ENCODE assay signal across 19 cellular contexts in genomic region chr11:92794783-92795182, GRCh38.
DNase-seq lines count a peak whose midpoint lies in the region; ATAC-seq and TF ChIP-seq lines count a peak whose summit lies in the region.
"Had no signal": no experiment of that assay in that cellular context is flagged by ENCODE, and none has a peak within 500 bp of the region (broad histone marks: within the 10 kb centered on the region; RNA-seq: fewer than 3 reads in every experiment).

No MANE protein-coding gene starts in this region.

- H3K4me3 Mint-ChIP-seq in GM23338: no peak overlapping the region
- H3K4me3 Mint-ChIP-seq in neural progenitor cell: no peak overlapping the region
- no peak overlapping the region for H3K4me3 Mint-ChIP-seq in endodermal cell
- H3K4me3 Mint-ChIP-seq: B cell; CD4-positive, alpha-beta T cell; CD8-positive, alpha-beta T cell had no signal

- intact Hi-C loops in heart left ventricle (cut with DNase I): no loop called here

- CTCF ChIA-PET in HEK293T (lab: Yijun Ruan, JAX): interaction anchor here (0.6 kb wide), 1 partner anchor 520 kb away, joined by 3 read pairs; no protein-coding TSS in a partner anchor

- ATAC-seq in GM23338 (no peak), heart left ventricle (no peak)
- ATAC-seq: A549; CD8-positive, alpha-beta T cell had no signal

- H3K36me3 ChIP-seq in GM23338 (ENCODE audit: insufficient read depth): no peaks in the 10 kb centered on the region
- H3K36me3 ChIP-seq in neural progenitor cell: no peaks in the 10 kb centered on the region
- H3K36me3 ChIP-seq in endodermal cell (ENCODE audit: control insufficient read depth, insufficient read depth, low read length): peaks cover 48% of the 10 kb centered on the region
- no peaks in the 10 kb centered on the region for H3K36me3 ChIP-seq in heart left ventricle
- H3K36me3 ChIP-seq: BLaER1 treated with 17β-estradiol and CSF1 and Interleukin-3, amounts not matched to agents 10 nM and 100 nM had no signal

- H3K27ac ChIP-seq in GM23338 (ENCODE audit: low read depth) (no peak overlapping the region), neural progenitor cell (no peak overlapping the region), endodermal cell (ENCODE audit: low read depth, low read length) (no peak overlapping the region), heart left ventricle (no peak overlapping the region)
- H3K27ac ChIP-seq: 22Rv1; A549; BLaER1 treated with 17β-estradiol and CSF1 and Interleukin-3, amounts not matched to agents 10 nM and 100 nM had no signal

- H3K9me2 ChIP-seq in GM23338 (ENCODE audit: insufficient read depth): peaks cover 17% of the 10 kb centered on the region

- peak overlapping the region; percentile 34 for H3K4me2 ChIP-seq in GM23338
- peak overlapping the region; percentile 19 for H3K4me2 ChIP-seq in neural progenitor cell
- H3K4me2 ChIP-seq: A549; BLaER1 treated with 17β-estradiol and CSF1 and Interleukin-3, amounts not matched to agents 10 nM and 100 nM had no signal

- peaks cover 3% of the 10 kb centered on the region for H3K9me3 ChIP-seq in neural progenitor cell (ENCODE audit: low read depth)
- H3K9me3 ChIP-seq in endodermal cell (ENCODE audit: control insufficient read depth, low read length): peaks cover 7% of the 10 kb centered on the region
- no peaks in the 10 kb centered on the region for H3K9me3 ChIP-seq in heart left ventricle
- H3K9me3 ChIP-seq: A549; BLaER1 treated with 17β-estradiol and CSF1 and Interleukin-3, amounts not matched to agents 10 nM and 100 nM had no signal

- TF ChIP-seq CTCF in GM23338 (conservative IDR thresholded peaks at IDR 0.05; ENCODE audit: low read depth in 2 of 2) (no peak), neural progenitor cell (IDR thresholded peaks at IDR 0.05) (no peak), endodermal cell (conservative IDR thresholded peaks at IDR 0.05) (no peak), heart left ventricle (IDR thresholded peaks at IDR 0.05) (no peak)

- H4K20me1 ChIP-seq in GM23338 (replicated peaks; ENCODE audit: insufficient read depth): no peaks in the 10 kb centered on the region
- H4K20me1 ChIP-seq in neural progenitor cell (ENCODE audit: low read depth): no peaks in the 10 kb centered on the region
- H4K20me1 ChIP-seq: BLaER1 treated with 17β-estradiol and CSF1 and Interleukin-3, amounts not matched to agents 10 nM and 100 nM had no signal

- H3K79me2 ChIP-seq in GM23338 (replicated peaks; ENCODE audit: insufficient read depth): no peaks in the 10 kb centered on the region
- H3K79me2 ChIP-seq in neural progenitor cell (ENCODE audit: low read depth): no peaks in the 10 kb centered on the region

- no peaks in the 10 kb centered on the region for H3K27me3 ChIP-seq in GM23338 (ENCODE audit: insufficient read depth)
- no peaks in the 10 kb centered on the region for H3K27me3 ChIP-seq in neural progenitor cell
- no peaks in the 10 kb centered on the region for H3K27me3 ChIP-seq in endodermal cell (ENCODE audit: control insufficient read depth, insufficient read depth, low read length, poor library complexity, severe bottlenecking)
- no peaks in the 10 kb centered on the region for H3K27me3 ChIP-seq in heart left ventricle
- H3K27me3 ChIP-seq: BLaER1 treated with 17β-estradiol and CSF1 and Interleukin-3, amounts not matched to agents 10 nM and 100 nM had no signal

- H3F3A ChIP-seq in GM23338 (replicated peaks; ENCODE audit: low read depth): no peaks in the 10 kb centered on the region
- H3F3A ChIP-seq in neural progenitor cell (ENCODE audit: low read depth): peaks cover 11% of the 10 kb centered on the region

- H3K27ac Mint-ChIP-seq in GM23338: peak overlapping the region; percentile 67
- no peak overlapping the region for H3K27ac Mint-ChIP-seq in neural progenitor cell
- no peak overlapping the region for H3K27ac Mint-ChIP-seq in endodermal cell
- H3K27ac Mint-ChIP-seq: B cell; CD4-positive, alpha-beta T cell; CD8-positive, alpha-beta T cell had no signal

- H3K27me3 Mint-ChIP-seq in GM23338 (ENCODE audit: insufficient read depth, low read depth, poor library complexity): no peaks in the 10 kb centered on the region
- no peaks in the 10 kb centered on the region for H3K27me3 Mint-ChIP-seq in neural progenitor cell (ENCODE audit: insufficient read depth, low read depth)
- no peaks in the 10 kb centered on the region for H3K27me3 Mint-ChIP-seq in endodermal cell (ENCODE audit: insufficient read depth)
- H3K27me3 Mint-ChIP-seq: B cell; CD4-positive, alpha-beta T cell had no signal

- H3K9ac ChIP-seq in neural progenitor cell: no peak overlapping the region
- no peak overlapping the region for H3K9ac ChIP-seq in endodermal cell (ENCODE audit: extremely low read depth, low read length, poor library complexity, severe bottlenecking)
- H3K9ac ChIP-seq: BLaER1 treated with 17β-estradiol and CSF1 and Interleukin-3, amounts not matched to agents 10 nM and 100 nM had no signal

- peaks cover 27% of the 10 kb centered on the region for H3K4me1 ChIP-seq in GM23338 (ENCODE audit: insufficient read depth)
- H3K4me1 ChIP-seq in neural progenitor cell: peaks cover 22% of the 10 kb centered on the region
- peaks cover 5% of the 10 kb centered on the region for H3K4me1 ChIP-seq in endodermal cell (ENCODE audit: control insufficient read depth, insufficient read depth, low read length)
- H3K4me1 ChIP-seq in heart left ventricle: no peaks in the 10 kb centered on the region
- H3K4me1 ChIP-seq: BLaER1 treated with 17β-estradiol and CSF1 and Interleukin-3, amounts not matched to agents 10 nM and 100 nM; Caco-2 had no signal

- WGBS in endodermal cell (ENCODE audit: insufficient coverage in 1 of 2, insufficient read length in 1 of 2), 2 experiments: 100% methylated on average over 2 of the region's 2 CpGs
- WGBS in heart left ventricle, 4 donors: 84 to 90% (median 87%) methylated on average over 2 of the region's 2 CpGs

- peaks cover 68% of the 10 kb centered on the region for H3K36me3 Mint-ChIP-seq in GM23338 (ENCODE audit: low read depth)
- H3K36me3 Mint-ChIP-seq in neural progenitor cell: peaks cover 66% of the 10 kb centered on the region
- H3K36me3 Mint-ChIP-seq in endodermal cell (ENCODE audit: low read depth): peaks cover 21% of the 10 kb centered on the region
- H3K36me3 Mint-ChIP-seq: CD8-positive, alpha-beta T cell had no signal

- DNase-seq in GM23338 (ENCODE audit: low spot score): no peak
- DNase-seq in HEK293T (ENCODE audit: extremely low spot score): peak; percentile 46
- peak; percentile 81 for DNase-seq in left kidney (ENCODE audit: low read depth, low spot score)
- DNase-seq in neural progenitor cell (ENCODE audit: low spot score): no peak
- DNase-seq in activated CD8-positive, alpha-beta memory T cell treated with anti-CD3 and anti-CD28 coated beads, Interleukin-2, amount 50 U/mL, for 4 hours: no peak
- no peak for DNase-seq in endodermal cell
- no peak for DNase-seq in NCI-H2196 treated with DMSO at 0.1 percent for 48 hours (lab: John Stamatoyannopoulos, UW; ENCODE audit: unreplicated experiment)
- DNase-seq in heart left ventricle: no peak
- DNase-seq: AML-193; Caco-2; Calu3; CD4-positive, alpha-beta T cell; CD8-positive, alpha-beta T cell; DMS79 treated with DMSO at 0.1 percent for 48 hours; GF-D8 had no signal

- no peaks in the 10 kb centered on the region for H3K9me3 Mint-ChIP-seq in GM23338
- peaks cover 2% of the 10 kb centered on the region for H3K9me3 Mint-ChIP-seq in neural progenitor cell
- H3K9me3 Mint-ChIP-seq in endodermal cell: no peaks in the 10 kb centered on the region
- H3K9me3 Mint-ChIP-seq: CD8-positive, alpha-beta T cell had no signal

- H2AFZ ChIP-seq in GM23338 (no peak overlapping the region), neural progenitor cell (replicated peaks) (no peak overlapping the region)

- H3K4me3 ChIP-seq in GM23338 (no peak overlapping the region), neural progenitor cell (no peak overlapping the region), endodermal cell (ENCODE audit: low read length) (no peak overlapping the region), heart left ventricle (no peak overlapping the region)
- H3K4me3 ChIP-seq: A549; BLaER1 treated with 17β-estradiol and CSF1 and Interleukin-3, amounts not matched to agents 10 nM and 100 nM had no signal

- H3K4me1 Mint-ChIP-seq in GM23338: peaks cover 32% of the 10 kb centered on the region
- H3K4me1 Mint-ChIP-seq in neural progenitor cell: peaks cover 15% of the 10 kb centered on the region
- H3K4me1 Mint-ChIP-seq in endodermal cell: peaks cover 34% of the 10 kb centered on the region
- H3K4me1 Mint-ChIP-seq: B cell had no signal

- POLR2A ChIA-PET in HEK293T (lab: Yijun Ruan, JAX): no interaction called here

- TF ChIP-seq POLR2A in heart left ventricle (IDR thresholded peaks at IDR 0.05): no peak

TF ChIP-seq in GM23338, 12 proteins besides CTCF, POLR2A, EP300 and RAD21 (continues in another document):
- no peak for TF ChIP-seq STAT1 (IDR thresholded peaks at IDR 0.05; ENCODE audit: unreplicated experiment)
- no peak for TF ChIP-seq ETS1 (IDR thresholded peaks at IDR 0.05)
- no peak for TF ChIP-seq ZNF331 (CRISPR knock-in tag; IDR thresholded peaks at IDR 0.05; ENCODE audit: low read depth)
- TF ChIP-seq CREB1 (CRISPR knock-in tag; IDR thresholded peaks at IDR 0.05; ENCODE audit: low read depth): no peak
- TF ChIP-seq POLR2AphosphoS5 (IDR thresholded peaks at IDR 0.05; ENCODE audit: low read depth): no peak

TF ChIP-seq in HEK293T, 16 proteins besides CTCF, POLR2A, EP300 and RAD21:
- TF ChIP-seq L3MBTL2 (conservative IDR thresholded peaks at IDR 0.05) (no peak), TARDBP (IDR thresholded peaks at IDR 0.05) (no peak), HDGF (IDR thresholded peaks at IDR 0.05; ENCODE audit: borderline replicate concordance) (no peak), PKNOX1 (IDR thresholded peaks at IDR 0.05) (peak; percentile 95), FOXM1 (IDR thresholded peaks at IDR 0.05; ENCODE audit: borderline replicate concordance) (no peak), NFRKB (IDR thresholded peaks at IDR 0.05) (no peak), FOXA1 (IDR thresholded peaks at IDR 0.05) (no peak), ZNF384 (IDR thresholded peaks at IDR 0.05) (no peak), BHLHE40 (IDR thresholded peaks at IDR 0.05; ENCODE audit: borderline replicate concordance) (no peak), SP1 (IDR thresholded peaks at IDR 0.05) (no peak), SUZ12 (IDR thresholded peaks at IDR 0.05) (no peak), CTBP1 (IDR thresholded peaks at IDR 0.05; ENCODE audit: borderline replicate concordance) (peak; percentile 79; the same call in 1 of the 2 replicates)

Comparison
In these comparisons a context has a peak if more than half of its experiments do, and no peak if none do; other contexts are left out.
1. DNase-seq: peak in HEK293T (single experiment) and left kidney (single experiment); none in GM23338 (single experiment), neural progenitor cell (single experiment), activated CD8-positive, alpha-beta memory T cell treated with anti-CD3 and anti-CD28 coated beads, Interleukin-2, amount 50 U/mL, for 4 hours (single experiment), endodermal cell (single experiment), NCI-H2196 treated with DMSO at 0.1 percent for 48 hours (single experiment) and heart left ventricle (0 of 5).